In genomic region chr3:157499342-157499963, GRCh38 we compare ENCODE assay signal across 8 cellular contexts. TPM values are rescaled to one million over a fixed set of nuclear protein-coding genes. Genes with fewer than 3 reads are reported as not detected.
DNase-seq lines count a peak whose midpoint lies in the region; ATAC-seq and TF ChIP-seq lines count a peak whose summit lies in the region.

No MANE protein-coding gene starts in this region.

- H3K4me3 Mint-ChIP-seq in endothelial cell (ENCODE audit: unreplicated experiment) = peak overlapping the region; percentile 80

- H3K79me2 ChIP-seq in ACC112 (ENCODE audit: control insufficient read depth, insufficient read depth, low read length, unreplicated experiment) = no peaks in the 10 kb centered on the region

- H3K4me1 Mint-ChIP-seq in endothelial cell (ENCODE audit: unreplicated experiment) = peaks cover 45% of the 10 kb centered on the region

- DNase-seq in MG63 (peak; percentile 22), endothelial cell (ENCODE audit: low spot score) (peak; percentile 55), mucosa of gallbladder (ENCODE audit: low spot score) (peak; percentile 80), NCI-H128 (lab: John Stamatoyannopoulos, UW; ENCODE audit: unreplicated experiment) (no peak)
- no peak for DNase-seq in activated CD4-positive, CD25-positive, alpha-beta regulatory T cell (lab: John Stamatoyannopoulos, UW)

- no peak overlapping the region for H3K27ac ChIP-seq in ACC112 (ENCODE audit: low read depth, low read length)

- peak overlapping the region; percentile 18 for H2AFZ ChIP-seq in ACC112 (ENCODE audit: low read length, unreplicated experiment)

- H3K27me3 ChIP-seq in ACC112 (ENCODE audit: insufficient read depth, low read length) (no peaks in the 10 kb centered on the region), MG63 (no peaks in the 10 kb centered on the region)

- peak overlapping the region; percentile 65 for H3K27ac Mint-ChIP-seq in endothelial cell (ENCODE audit: unreplicated experiment)

- H3K4me1 ChIP-seq in ACC112 (ENCODE audit: control insufficient read depth, insufficient read depth, low read length, unreplicated experiment) = peaks cover 29% of the 10 kb centered on the region

- H3K4me3 ChIP-seq in ACC112 (ENCODE audit: low read depth, low read length) (peak overlapping the region; percentile 35; the same call in 1 of the 2 replicates), MG63 (peak overlapping the region; percentile 7; the same call in 1 of the 2 replicates)

- H3K36me3 ChIP-seq in ACC112 (ENCODE audit: insufficient read depth, low read length) (no peaks in the 10 kb centered on the region), MG63 (no peaks in the 10 kb centered on the region)

- no peak for TF ChIP-seq CTCF in endothelial cell (IDR thresholded peaks at IDR 0.05; ENCODE audit: unreplicated experiment)

- ATAC-seq in HG03354 (IDR thresholded peaks at IDR 0.05; ENCODE audit: poor library complexity, severe bottlenecking, unreplicated experiment) (no peak), HG03280 (IDR thresholded peaks at IDR 0.05; ENCODE audit: unreplicated experiment) (no peak)

- H3K9me3 ChIP-seq in MG63 = no peaks in the 10 kb centered on the region

- no peaks in the 10 kb centered on the region for H3K36me3 Mint-ChIP-seq in endothelial cell (ENCODE audit: low read depth, unreplicated experiment)

- no peaks in the 10 kb centered on the region for H3K9me3 Mint-ChIP-seq in endothelial cell (ENCODE audit: unreplicated experiment)

- H3K27me3 Mint-ChIP-seq in endothelial cell (ENCODE audit: unreplicated experiment) = no peaks in the 10 kb centered on the region

RNA-seq across cellular contexts. Expression of gene VEPH1, which starts 3.8 kb away (rescaled TPM):
- total RNA-seq in MG63 (2014; rRNA removed; shearing (Covaris generic); ENCODE audit: low replicate concordance) = not detected in 2 replicates
- total RNA-seq in endothelial cell (ENCODE audit: unreplicated experiment) (10.3 TPM), mucosa of gallbladder (3.1 TPM)

Comparison
In these comparisons a context has a peak if more than half of its experiments do, and no peak if none do; other contexts are left out.
1. DNase-seq: peak in MG63 (single experiment), endothelial cell (single experiment) and mucosa of gallbladder (single experiment); none in activated CD4-positive, CD25-positive, alpha-beta regulatory T cell (0 of 4) and NCI-H128 (single experiment).